ENCODE assay signal across 9 cellular contexts in genomic region chr22:20017622-20017958, GRCh38. TPM values are rescaled to one million over a fixed set of nuclear protein-coding genes. Genes with fewer than 3 reads are reported as not detected.
DNase-seq lines count a peak whose midpoint lies in the region; ATAC-seq and TF ChIP-seq lines count a peak whose summit lies in the region.
"Had no signal": no experiment of that assay in that cellular context is flagged by ENCODE, and none has a peak within 500 bp of the region (broad histone marks: within the 10 kb centered on the region; RNA-seq: fewer than 3 reads in every experiment).

No MANE protein-coding gene starts in this region.

- H3K4me3 ChIP-seq in iPS-15b (ENCODE audit: low read depth, low read length) (peak overlapping the region; percentile 84), skeletal muscle satellite cell (ENCODE audit: low read length) (no peak overlapping the region)

- peaks cover 20% of the 10 kb centered on the region for H3K27me3 Mint-ChIP-seq in activated T-cell treated with anti-CD3 and anti-CD28 coated beads, Interleukin-2, amount 50 U/mL, for 24 hours

- no peaks in the 10 kb centered on the region for H3K9me3 Mint-ChIP-seq in activated T-cell treated with anti-CD3 and anti-CD28 coated beads, Interleukin-2, amount 50 U/mL, for 24 hours

- no peak for DNase-seq in activated T-cell treated with anti-CD3 and anti-CD28 coated beads, Interleukin-2, amount 50 U/mL, for 24 hours
- no peak for DNase-seq in activated T-cell treated with anti-CD3 and anti-CD28 coated beads for 4 hours
- no peak for DNase-seq in D341Med (ENCODE audit: low spot score)
- no peak for DNase-seq in RPMI8226
- DNase-seq: islet precursor cell had no signal

- no peak for ATAC-seq in esophagus mucosa

- H3K9ac ChIP-seq in iPS-15b (ENCODE audit: low read depth, low read length): no peak overlapping the region
- no peak overlapping the region for H3K9ac ChIP-seq in skeletal muscle satellite cell (ENCODE audit: low read depth, low read length)

- peak overlapping the region; percentile 79 for H3K4me3 Mint-ChIP-seq in activated T-cell treated with anti-CD3 and anti-CD28 coated beads, Interleukin-2, amount 50 U/mL, for 24 hours

- H3K9me3 ChIP-seq in iPS-15b (ENCODE audit: control insufficient read depth, insufficient read depth, low read length) (no peaks in the 10 kb centered on the region), skeletal muscle satellite cell (replicated peaks; ENCODE audit: low read length) (no peaks in the 10 kb centered on the region)

- H3K4me1 ChIP-seq in iPS-15b (ENCODE audit: control insufficient read depth, insufficient read depth, low read length) (peaks cover 5% of the 10 kb centered on the region), skeletal muscle satellite cell (ENCODE audit: control insufficient read depth, insufficient read depth, low read length) (peaks cover 23% of the 10 kb centered on the region)

- H3K36me3 Mint-ChIP-seq in activated T-cell treated with anti-CD3 and anti-CD28 coated beads, Interleukin-2, amount 50 U/mL, for 24 hours (ENCODE audit: low read depth): peaks cover 10% of the 10 kb centered on the region

- H3K27me3 ChIP-seq in iPS-15b (ENCODE audit: control insufficient read depth, insufficient read depth, low read length) (peaks cover 48% of the 10 kb centered on the region), skeletal muscle satellite cell (ENCODE audit: control insufficient read depth, insufficient read depth, low read length) (peaks cover 28% of the 10 kb centered on the region)

- H3K27ac Mint-ChIP-seq in activated T-cell treated with anti-CD3 and anti-CD28 coated beads, Interleukin-2, amount 50 U/mL, for 24 hours: no peak overlapping the region

- H3K4me2 ChIP-seq in skeletal muscle satellite cell (ENCODE audit: low read length): peak overlapping the region; percentile 82

- peak overlapping the region; percentile 87 for H3K27ac ChIP-seq in VCaP

- H3K36me3 ChIP-seq in iPS-15b (ENCODE audit: control insufficient read depth, insufficient read depth, low read length): peaks cover 3% of the 10 kb centered on the region
- H3K36me3 ChIP-seq in skeletal muscle satellite cell (ENCODE audit: insufficient read depth, low read length): no peaks in the 10 kb centered on the region

- no peak for TF ChIP-seq CTCF in VCaP (conservative IDR thresholded peaks at IDR 0.05)

- H3K4me1 Mint-ChIP-seq in activated T-cell treated with anti-CD3 and anti-CD28 coated beads, Interleukin-2, amount 50 U/mL, for 24 hours (ENCODE audit: low read depth): peaks cover 25% of the 10 kb centered on the region

RNA-seq across cellular contexts. Expression of gene ARVCF, which starts 1.0 kb away (rescaled TPM):
- total RNA-seq in skeletal muscle satellite cell (2012; rRNA removed): 2.8 and 6.6 TPM in 2 replicates
- total RNA-seq in esophagus mucosa: 3.1 TPM

RNA-seq across cellular contexts. Expression of gene TANGO2, which starts 3.3 kb away (rescaled TPM):
- 43.0 and 50.2 TPM in 2 replicates for total RNA-seq in skeletal muscle satellite cell (2012; rRNA removed)
- total RNA-seq in esophagus mucosa: 10.6 TPM
